In genomic region chr3:11274743-11275142, GRCh38 we compare ENCODE assay signal across 25 cellular contexts. TPM values are rescaled to one million over a fixed set of nuclear protein-coding genes. Genes with fewer than 3 reads are reported as not detected.
DNase-seq lines count a peak whose midpoint lies in the region; ATAC-seq, FAIRE-seq and TF ChIP-seq lines count a peak whose summit lies in the region.
"Had no signal": no experiment of that assay in that cellular context is flagged by ENCODE, and none has a peak within 500 bp of the region (broad histone marks: within the 10 kb centered on the region; RNA-seq: fewer than 3 reads in every experiment).

No MANE protein-coding gene starts in this region.

- H3K9me2 ChIP-seq in SK-N-SH = no peaks in the 10 kb centered on the region

- H3K9me3 ChIP-seq in mammary epithelial cell (replicated peaks; ENCODE audit: insufficient read depth, low read length) (no peaks in the 10 kb centered on the region), SK-N-SH (no peaks in the 10 kb centered on the region)
- H3K9me3 ChIP-seq: testis had no signal

- TF ChIP-seq CTCF in MCF 10A (IDR thresholded peaks at IDR 0.05; ENCODE audit: unreplicated experiment) (no peak), mammary epithelial cell (conservative IDR thresholded peaks at IDR 0.05 in 1 of 2, IDR thresholded peaks at IDR 0.05 in 1 of 2; ENCODE audit: extremely low read depth in 1 of 2, insufficient read depth in 1 of 2, low read depth in 1 of 2, low read length in 2 of 2) (no peak), SK-N-SH (IDR thresholded peaks at IDR 0.05) (no peak)

- H3K79me2 ChIP-seq in mammary epithelial cell (ENCODE audit: insufficient read depth, low read length) = peaks cover 55% of the 10 kb centered on the region
- H3K79me2 ChIP-seq in SK-N-SH (ENCODE audit: insufficient read depth) = peaks cover 75% of the 10 kb centered on the region

- in situ Hi-C loops in mammary epithelial cell (cut with MboI; ENCODE audit: low sequenced_read_pairs in 2 of 2) = no loop called here

- H3K27me3 Mint-ChIP-seq in MCF 10A (ENCODE audit: insufficient read depth, unreplicated experiment) (no peaks in the 10 kb centered on the region), naive B cell (no peaks in the 10 kb centered on the region)
- H3K27me3 Mint-ChIP-seq: CD4-positive, alpha-beta memory T cell had no signal

- no peak overlapping the region for H2AFZ ChIP-seq in mammary epithelial cell (ENCODE audit: low read depth, low read length)
- H2AFZ ChIP-seq in SK-N-SH (ENCODE audit: low read depth) = no peak overlapping the region
- H2AFZ ChIP-seq: GM23248 had no signal

- CTCF ChIA-PET in MCF 10A (lab: Yijun Ruan, JAX) (interaction anchor here (1.3 to 1.7 kb wide), 2 partner anchors 13 to 59 kb away, joined by 4 to 5 read pairs; no protein-coding TSS in a partner anchor), mammary epithelial cell (lab: Charles Lee; ENCODE audit: low non-redundant PET) (no interaction called here), SK-N-SH (lab: Yijun Ruan, JAX) (no interaction called here)

- no peak overlapping the region for H3K4me2 ChIP-seq in mammary epithelial cell (ENCODE audit: insufficient read depth, low read depth, low read length)
- 0 out of 2 replicates have a peak overlapping the region, but pooled peaks have one; percentile 85 for H3K4me2 ChIP-seq in SK-N-SH

- DNase-seq in MCF 10A (ENCODE audit: unreplicated experiment) (no peak), mammary epithelial cell (no peak), SK-N-SH (peak; percentile 48), naive B cell (no peak), GDM1 (lab: John Stamatoyannopoulos, UW) (no peak), GM03348 (ENCODE audit: low spot score) (no peak), GM19239 (ENCODE audit: insufficient read length, low spot score) (no peak)
- DNase-seq: activated CD4-positive, CD25-positive, alpha-beta regulatory T cell treated with anti-CD3 and anti-CD28 coated beads, Interleukin-2, amount 50 U/mL, for 72 hours; activated naive CD8-positive, alpha-beta T cell treated with anti-CD3 and anti-CD28 coated beads, Interleukin-2, amount 50 U/mL, for 24 hours; activated T-cell treated with anti-CD3 and anti-CD28 coated beads, Interleukin-2, amount 50 U/mL, for 72 hours; CD4-positive, alpha-beta memory T cell; cerebellar nuclear complex; GM23248; HFFc6; kidney glomerular epithelial cell; NCI-H1436; NCI-H446 treated with DMSO at 0.1 percent for 48 hours; retina; SHP77 treated with DMSO at 0.1 percent for 48 hours; stimulated activated CD4-positive, alpha-beta T cell treated with anti-CD3 and anti-CD28 coated beads, Interleukin-4, amount 100 ng/mL, for 24 hours; stimulated activated naive CD4-positive, alpha-beta T cell; testis had no signal

- no peaks in the 10 kb centered on the region for H4K20me1 ChIP-seq in mammary epithelial cell (ENCODE audit: insufficient read depth, low read length)
- H4K20me1 ChIP-seq in SK-N-SH (ENCODE audit: insufficient read depth) = no peaks in the 10 kb centered on the region

- dilution Hi-C loops in mammary epithelial cell (cut with HindIII; ENCODE audit: low sequenced_read_pairs) = loop anchor here (5.0 kb wide), 1 partner anchor 87 kb away; no protein-coding TSS in a partner anchor

- TF ChIP-seq RAD21 in SK-N-SH (IDR thresholded peaks at IDR 0.05; ENCODE audit: low read length) = no peak

- H3K4me3 ChIP-seq in mammary epithelial cell (replicated peaks in 1 of 3; ENCODE audit: insufficient read depth in 1 of 3, low read depth in 2 of 3, low read length in 3 of 3) (no peak overlapping the region), SK-N-SH (ENCODE audit: low read depth in 2 of 2, low read length in 1 of 2) (no peak overlapping the region)
- H3K4me3 ChIP-seq: testis had no signal

- POLR2A ChIA-PET in MCF 10A (lab: Yijun Ruan, JAX) = interaction anchor here (0.6 to 3.5 kb wide), 3 partner anchors 15 to 959 kb away, joined by 3 to 82 read pairs (median 6); no protein-coding TSS in a partner anchor
- POLR2A ChIA-PET in SK-N-SH (lab: Yijun Ruan, JAX) = no interaction called here

- no peaks in the 10 kb centered on the region for H3K27me3 ChIP-seq in mammary epithelial cell (ENCODE audit: insufficient read depth, low read length)
- no peaks in the 10 kb centered on the region for H3K27me3 ChIP-seq in SK-N-SH (ENCODE audit: insufficient read depth)
- H3K27me3 ChIP-seq: heart left ventricle, testis had no signal

- H3K4me3 Mint-ChIP-seq in MCF 10A (ENCODE audit: unreplicated experiment) = peak overlapping the region; percentile 99
- peak overlapping the region in 4 of 8 donors; percentile 8 to 92 (median 17) for H3K4me3 Mint-ChIP-seq in naive B cell

- H3K4me1 ChIP-seq in mammary epithelial cell (ENCODE audit: insufficient read depth, low read length) (peaks cover 24% of the 10 kb centered on the region), SK-N-SH (ENCODE audit: control insufficient read depth in 1 of 2, insufficient read depth in 2 of 2, low read depth in 1 of 2, low read length in 1 of 2) (peaks cover 24 to 26% of the 10 kb centered on the region in 2 experiments; a peak in 3 of 4 replicates)

- WGBS in mammary epithelial cell (ENCODE audit: low coverage, missing lambda C conversion rate) = 100% methylated on average over 3 of the region's 3 CpGs
- 40% methylated on average over 3 of the region's 3 CpGs for WGBS in SK-N-SH (ENCODE audit: low lambda C conversion rate)

- ATAC-seq in naive B cell (ENCODE audit: low read depth in 2 of 2) = no peak
- ATAC-seq: activated naive CD8-positive, alpha-beta T cell treated with anti-CD3 and anti-CD28 coated beads, Interleukin-2, amount 50 U/mL, for 24 hours; activated T-cell treated with anti-CD3 and anti-CD28 coated beads, Interleukin-2, amount 50 U/mL, for 72 hours had no signal

- BruUV-seq in MCF 10A (replicated peaks; lab: Mats Ljungman, UMichigan) = no TSS peak
- BruUV-seq in mammary epithelial cell (replicated peaks; lab: Mats Ljungman, UMichigan) = no TSS peak

- intact Hi-C loops in MCF 10A (cut with micrococcal nuclease) = loop anchor here (5.0 kb wide), 2 partner anchors 37 to 87 kb away; no protein-coding TSS in a partner anchor
- intact Hi-C loops in mammary epithelial cell (cut with micrococcal nuclease) = loop anchor here (5.0 kb wide), 1 partner anchor 472 kb away; no protein-coding TSS in a partner anchor

- H3K36me3 ChIP-seq in mammary epithelial cell (ENCODE audit: insufficient read depth, low read length) = no peaks in the 10 kb centered on the region
- peaks cover 0 to 5% of the 10 kb centered on the region in 2 experiments for H3K36me3 ChIP-seq in SK-N-SH (replicated peaks in 1 of 2; ENCODE audit: control insufficient read depth in 1 of 2, insufficient read depth in 2 of 2, low read length in 1 of 2)

- no peak overlapping the region for H3K27ac ChIP-seq in mammary epithelial cell (ENCODE audit: insufficient read depth, low read depth, low read length)
- peak overlapping the region in 1 of 2 experiments; percentile 48; a peak in 1 of 4 replicates for H3K27ac ChIP-seq in SK-N-SH (ENCODE audit: low read depth in 2 of 2, low read length in 1 of 2)
- H3K27ac ChIP-seq: GM23248, testis had no signal

- H3K9ac ChIP-seq in mammary epithelial cell (ENCODE audit: insufficient read depth, low read length) (no peak overlapping the region), SK-N-SH (no peak overlapping the region)
- H3K9ac ChIP-seq: GM23248 had no signal

- H3K9me3 Mint-ChIP-seq in MCF 10A (ENCODE audit: unreplicated experiment) = peaks cover 11% of the 10 kb centered on the region
- H3K9me3 Mint-ChIP-seq in naive B cell = peaks cover 0 to 8% (median 2%) of the 10 kb centered on the region in 7 donors
- H3K9me3 Mint-ChIP-seq: HFFc6 had no signal

- H3K27ac Mint-ChIP-seq in MCF 10A (ENCODE audit: low read depth, unreplicated experiment) (no peak overlapping the region), naive B cell (peak overlapping the region in 4 of 6 donors; percentile 43 to 100 (median 76))
- H3K27ac Mint-ChIP-seq: activated naive CD8-positive, alpha-beta T cell treated with anti-CD3 and anti-CD28 coated beads, Interleukin-2, amount 50 U/mL, for 24 hours had no signal

- H3K4me1 Mint-ChIP-seq in MCF 10A (ENCODE audit: insufficient read depth, unreplicated experiment) (peaks cover 53% of the 10 kb centered on the region), naive B cell (peaks cover 41 to 55% (median 45%) of the 10 kb centered on the region in 3 donors)

- peaks cover 15% of the 10 kb centered on the region for H3F3A ChIP-seq in SK-N-SH (replicated peaks; ENCODE audit: insufficient read depth)

- TF ChIP-seq EP300 in SK-N-SH (IDR thresholded peaks at IDR 0.05; ENCODE audit: borderline replicate concordance in 1 of 2, low read depth in 1 of 2, low read length in 1 of 2) = peak in 1 of 2 experiments; percentile 24; a peak in 1 of 4 replicates

- peaks cover 10% of the 10 kb centered on the region for H3K36me3 Mint-ChIP-seq in MCF 10A (ENCODE audit: insufficient read depth, unreplicated experiment)
- H3K36me3 Mint-ChIP-seq in naive B cell = peaks cover 14 to 18% of the 10 kb centered on the region in 2 donors

- FAIRE-seq in GM19239 (lab: Jason Lieb, UNC) = no peak
- FAIRE-seq: G401.6, TTC549 had no signal

TF ChIP-seq in SK-N-SH, 30 proteins besides CTCF, POLR2A, EP300 and RAD21 (continues in another document):
- TF ChIP-seq RCOR1 (IDR thresholded peaks at IDR 0.05; ENCODE audit: low read length) (no peak), RFX5 (IDR thresholded peaks at IDR 0.05; ENCODE audit: low read length) (no peak), IRF3 (IDR thresholded peaks at IDR 0.05; ENCODE audit: low read depth, low read length) (no peak), POLR2AphosphoS5 (IDR thresholded peaks at IDR 0.05; ENCODE audit: low read depth, low read length) (no peak), GATA2 (CRISPR knock-in tag; IDR thresholded peaks at IDR 0.05) (no peak; the same call in 1 of the 2 replicates), NRF1 (IDR thresholded peaks at IDR 0.05; ENCODE audit: low read depth, low read length) (no peak), TCF12 (IDR thresholded peaks at IDR 0.05) (peak; percentile 48; the same call in 1 of the 2 replicates), MEF2A (IDR thresholded peaks at IDR 0.05; ENCODE audit: borderline replicate concordance, low read depth) (no peak), FOXM1 (IDR thresholded peaks at IDR 0.05; ENCODE audit: low read depth) (no peak)

RNA-seq across cellular contexts. Expression of gene ATG7, which starts 2.5 kb away (rescaled TPM):
- total RNA-seq in MCF 10A (2022) (52.3 and 54.0 TPM in 2 replicates), mammary epithelial cell (10 to 100 TPM; 35.3 to 51.2 TPM)
- polyA plus RNA-seq in mammary epithelial cell (29.2 TPM), SK-N-SH (2012; rRNA removed) (29.5 and 44.5 TPM in 2 replicates), naive B cell (ENCODE audit: low read depth in 6 of 6) (10 to 100 TPM; 15.5 to 36.9 (median 18.4) TPM)
- 22.0 TPM for polyA minus RNA-seq in mammary epithelial cell
- 30.6 and 32.5 TPM in 2 replicates for polyA plus RNA-seq in SK-N-SH (2012; cell fraction: cytosol; rRNA removed)
- polyA plus RNA-seq in SK-N-SH (2012; cell fraction: nucleus; rRNA removed) = 56.7 and 62.5 TPM in 2 replicates
